Comparison of ENCODE assay signal across 9 cellular contexts in the genomic region with DNA sequence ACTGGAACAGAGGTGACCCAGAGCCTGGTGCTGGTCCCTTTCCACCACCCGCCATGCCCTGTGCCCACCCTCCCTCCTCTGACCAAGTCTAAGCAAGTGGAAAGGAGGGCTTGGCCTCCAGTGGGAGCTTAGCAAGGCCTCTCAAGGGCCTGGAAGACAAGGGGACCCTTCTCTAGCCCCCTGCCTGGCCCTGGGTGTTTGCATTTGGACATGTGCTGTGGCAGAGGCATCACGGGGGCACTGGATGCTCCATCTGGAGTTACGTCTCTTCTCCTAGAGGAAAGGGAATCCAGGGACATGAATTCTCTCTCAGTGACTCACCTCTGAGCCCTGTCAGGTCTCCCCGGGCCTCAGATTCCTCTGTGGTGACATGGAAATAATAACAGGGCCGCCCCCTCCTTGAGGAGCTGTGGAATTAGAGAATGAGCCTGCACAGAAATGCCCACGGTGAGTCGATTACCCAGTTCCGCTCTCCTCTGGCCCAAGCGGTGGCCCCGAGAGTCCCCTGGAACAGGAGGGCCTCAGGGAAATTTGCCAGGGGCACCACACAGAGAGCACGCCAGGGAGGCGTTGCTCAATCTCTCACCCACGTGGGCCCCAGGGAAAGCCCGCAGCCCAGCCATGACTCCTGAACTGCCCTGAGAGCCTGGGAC.
DNase-seq lines count a peak whose midpoint lies in the region; TF ChIP-seq lines count a peak whose summit lies in the region.
"Had no signal": no experiment of that assay in that cellular context is flagged by ENCODE, and none has a peak within 500 bp of the region (broad histone marks: within the 10 kb centered on the region; RNA-seq: fewer than 3 reads in every experiment).

No MANE protein-coding gene starts in this region.

- CTCF ChIA-PET in BJ (lab: Yijun Ruan, JAX) = no interaction called here

- no peaks in the 10 kb centered on the region for H3K27me3 ChIP-seq in BJ (ENCODE audit: control insufficient read depth, insufficient read depth, low read length)

- H3K27ac Mint-ChIP-seq in nephron = peak overlapping the region; percentile 31 to 58 (median 52)
- H3K27ac Mint-ChIP-seq: activated naive CD8-positive, alpha-beta T cell had no signal

- no peaks in the 10 kb centered on the region for H3K36me3 Mint-ChIP-seq in nephron (ENCODE audit: low read depth)
- H3K36me3 Mint-ChIP-seq: activated naive CD8-positive, alpha-beta T cell had no signal

- POLR2A ChIA-PET in BJ (lab: Charles Lee) = no interaction called here

- H3K4me1 Mint-ChIP-seq in nephron = peaks cover 52% of the 10 kb centered on the region

- H3K4me3 ChIP-seq in BJ (ENCODE audit: low read depth, low read length) (no peak overlapping the region), epithelial cell of esophagus (ENCODE audit: low read length) (no peak overlapping the region)

- peaks cover 20% of the 10 kb centered on the region for H3K27me3 Mint-ChIP-seq in nephron (ENCODE audit: low read depth)
- H3K27me3 Mint-ChIP-seq: activated naive CD8-positive, alpha-beta T cell had no signal

- no peak overlapping the region for H3K4me3 Mint-ChIP-seq in nephron
- H3K4me3 Mint-ChIP-seq: activated naive CD8-positive, alpha-beta T cell had no signal

- H3K9me3 Mint-ChIP-seq in nephron = peaks cover 7% of the 10 kb centered on the region

- TF ChIP-seq POLR2A in erythroblast (IDR thresholded peaks at IDR 0.05; ENCODE audit: low read length) = no peak

- peak; percentile 80 for DNase-seq in BJ (ENCODE audit: low read depth)
- DNase-seq in LoVo (ENCODE audit: low spot score) = peak; percentile 50
- DNase-seq in epithelial cell of esophagus (ENCODE audit: low read depth) = peak; percentile 87
- DNase-seq in NCI-H82 treated with DMSO at 0.1 percent for 48 hours (lab: John Stamatoyannopoulos, UW; ENCODE audit: unreplicated experiment) = no peak
- DNase-seq in NCI-H1694 treated with DMSO at 0.1 percent for 48 hours (lab: John Stamatoyannopoulos, UW) = no peak
- no peak for DNase-seq in erythroblast (lab: John Stamatoyannopoulos, UW)
- no peak for DNase-seq in UCSD-AML1 (lab: John Stamatoyannopoulos, UW; ENCODE audit: unreplicated experiment)

- H3K36me3 ChIP-seq in BJ (ENCODE audit: control insufficient read depth, insufficient read depth, low read length) = no peaks in the 10 kb centered on the region

- no peak for TF ChIP-seq CTCF in BJ (IDR thresholded peaks at IDR 0.05; ENCODE audit: insufficient read depth, low read depth, low read length)
- TF ChIP-seq CTCF in epithelial cell of esophagus (IDR thresholded peaks at IDR 0.05; ENCODE audit: insufficient read depth, low read depth, low read length, missing control alignments) = no peak
- no peak for TF ChIP-seq CTCF in nephron (IDR thresholded peaks at IDR 0.05; ENCODE audit: unreplicated experiment in 3 of 3)

Comparison
In these comparisons a context has a peak if more than half of its experiments do, and no peak if none do; other contexts are left out.
1. DNase-seq: peak in BJ (single experiment), LoVo (single experiment) and epithelial cell of esophagus (single experiment); none in NCI-H82 treated with DMSO at 0.1 percent for 48 hours (single experiment), NCI-H1694 treated with DMSO at 0.1 percent for 48 hours (single experiment), erythroblast (0 of 2) and UCSD-AML1 (single experiment).